In genomic region chrX:17655232-17656034, GRCh38 we compare ENCODE assay signal across 8 cellular contexts.
DNase-seq lines count a peak whose midpoint lies in the region; ATAC-seq and TF ChIP-seq lines count a peak whose summit lies in the region.

No MANE protein-coding gene starts in this region.

- intact Hi-C loops in CD4-positive, alpha-beta memory T cell (cut with micrococcal nuclease) = loop anchor here (2.0 kb wide), 1 partner anchor 23 kb away; no protein-coding TSS in a partner anchor

- POLR2A ChIA-PET in CD4-positive, alpha-beta memory T cell (lab: Charles Lee; ENCODE audit: partially characterized antibody) = interaction anchor here (0.5 to 0.9 kb wide), 2 partner anchors 24 to 83 kb away, joined by 3 read pairs; no protein-coding TSS in a partner anchor
- POLR2A ChIA-PET in activated CD8-positive, alpha-beta T cell treated with anti-CD3 and anti-CD28 coated beads, Interleukin-2, amount 10 ng/mL, durations not matched to agents 7 days and 5 days (lab: Charles Lee) = no interaction called here

- H3K4me1 Mint-ChIP-seq in CD4-positive, alpha-beta memory T cell = peaks cover 9 to 36% (median 24%) of the 10 kb centered on the region in 4 donors
- peaks cover 38% of the 10 kb centered on the region for H3K4me1 Mint-ChIP-seq in activated CD8-positive, alpha-beta T cell treated with anti-CD3 and anti-CD28 coated beads, Interleukin-2, amount 10 ng/mL, durations not matched to agents 7 days and 5 days (ENCODE audit: low read depth)

- H3K27me3 ChIP-seq in CD4-positive, alpha-beta memory T cell (ENCODE audit: insufficient read depth, low read length) = no peaks in the 10 kb centered on the region
- H3K27me3 ChIP-seq in foreskin keratinocyte = no peaks in the 10 kb centered on the region
- H3K27me3 ChIP-seq in parathyroid adenoma (ENCODE audit: control insufficient read depth, insufficient read depth, low read length) = no peaks in the 10 kb centered on the region

- peaks cover 0 to 2% (median 0%) of the 10 kb centered on the region in 8 donors for H3K9me3 Mint-ChIP-seq in CD4-positive, alpha-beta memory T cell
- H3K9me3 Mint-ChIP-seq in activated CD8-positive, alpha-beta T cell treated with anti-CD3 and anti-CD28 coated beads, Interleukin-2, amount 10 ng/mL, durations not matched to agents 7 days and 5 days (ENCODE audit: insufficient read depth) = no peaks in the 10 kb centered on the region

- H3K27ac Mint-ChIP-seq in CD4-positive, alpha-beta memory T cell = peak overlapping the region in 5 of 7 donors; percentile 29 to 75 (median 50)
- H3K27ac Mint-ChIP-seq in activated CD8-positive, alpha-beta T cell treated with anti-CD3 and anti-CD28 coated beads, Interleukin-2, amount 10 ng/mL, durations not matched to agents 7 days and 5 days = peak overlapping the region; percentile 72

- no peak overlapping the region for H3K9ac ChIP-seq in parathyroid adenoma

- peak overlapping the region; percentile 49 for H3K4me2 ChIP-seq in parathyroid adenoma (ENCODE audit: low read length)

- H3K4me1 ChIP-seq in CD4-positive, alpha-beta memory T cell (ENCODE audit: insufficient read depth, low read length) = peaks cover 23% of the 10 kb centered on the region
- H3K4me1 ChIP-seq in foreskin keratinocyte (no peaks in the 10 kb centered on the region), parathyroid adenoma (no peaks in the 10 kb centered on the region)

- TF ChIP-seq CTCF in foreskin keratinocyte (conservative IDR thresholded peaks at IDR 0.05) = no peak
- no peak for TF ChIP-seq CTCF in parathyroid adenoma (IDR thresholded peaks at IDR 0.05)

- no peaks in the 10 kb centered on the region for H3K36me3 ChIP-seq in CD4-positive, alpha-beta memory T cell (ENCODE audit: insufficient read depth, low read length)
- H3K36me3 ChIP-seq in parathyroid adenoma (ENCODE audit: control insufficient read depth, insufficient read depth, low read length) = no peaks in the 10 kb centered on the region

- no peaks in the 10 kb centered on the region for H3K27me3 Mint-ChIP-seq in CD4-positive, alpha-beta memory T cell
- no peaks in the 10 kb centered on the region for H3K27me3 Mint-ChIP-seq in activated CD8-positive, alpha-beta T cell treated with anti-CD3 and anti-CD28 coated beads, Interleukin-2, amount 10 ng/mL, durations not matched to agents 7 days and 5 days (ENCODE audit: low read depth)

- DNase-seq in CD4-positive, alpha-beta memory T cell = peak in 1 of 5 donors; percentile 4
- peak; percentile 20 for DNase-seq in activated CD8-positive, alpha-beta T cell treated with anti-CD3 and anti-CD28 coated beads, Interleukin-2, amount 10 ng/mL, durations not matched to agents 7 days and 5 days
- DNase-seq in foreskin keratinocyte (peak in 1 of 2 donors; percentile 19), NCI-H1436 (lab: John Stamatoyannopoulos, UW) (no peak), NCI-H69 (lab: John Stamatoyannopoulos, UW) (no peak), NCI-H187 (lab: John Stamatoyannopoulos, UW) (no peak)

- peak overlapping the region; percentile 28 for H2AFZ ChIP-seq in parathyroid adenoma

- H3K36me3 Mint-ChIP-seq in CD4-positive, alpha-beta memory T cell = no peaks in the 10 kb centered on the region
- H3K36me3 Mint-ChIP-seq in activated CD8-positive, alpha-beta T cell treated with anti-CD3 and anti-CD28 coated beads, Interleukin-2, amount 10 ng/mL, durations not matched to agents 7 days and 5 days (ENCODE audit: low read depth) = no peaks in the 10 kb centered on the region

- peak overlapping the region; percentile 80 to 93 (median 87) for H3K4me3 Mint-ChIP-seq in CD4-positive, alpha-beta memory T cell
- H3K4me3 Mint-ChIP-seq in activated CD8-positive, alpha-beta T cell treated with anti-CD3 and anti-CD28 coated beads, Interleukin-2, amount 10 ng/mL, durations not matched to agents 7 days and 5 days = peak overlapping the region; percentile 75

- peak overlapping the region; percentile 17 to 47 for H3K4me3 ChIP-seq in CD4-positive, alpha-beta memory T cell (ENCODE audit: low read length in 2 of 2)
- no peak overlapping the region for H3K4me3 ChIP-seq in parathyroid adenoma (ENCODE audit: low read depth, low read length)

- H3K79me2 ChIP-seq in parathyroid adenoma = no peaks in the 10 kb centered on the region

- H3K9me3 ChIP-seq in CD4-positive, alpha-beta memory T cell (ENCODE audit: control insufficient read depth in 1 of 2, low read length in 2 of 2) = no peaks in the 10 kb centered on the region
- no peaks in the 10 kb centered on the region for H3K9me3 ChIP-seq in parathyroid adenoma (ENCODE audit: control insufficient read depth, low read length)

- CTCF ChIA-PET in CD4-positive, alpha-beta memory T cell (lab: Charles Lee; ENCODE audit: partially characterized antibody) = no interaction called here
- CTCF ChIA-PET in activated CD8-positive, alpha-beta T cell treated with anti-CD3 and anti-CD28 coated beads, Interleukin-2, amount 10 ng/mL, durations not matched to agents 7 days and 5 days (lab: Charles Lee) = interaction anchor here (0.7 to 1.1 kb wide), 5 partner anchors 9 to 772 kb away, joined by 3 read pairs; no protein-coding TSS in a partner anchor

- no peak overlapping the region for H3K27ac ChIP-seq in CD4-positive, alpha-beta memory T cell (ENCODE audit: low read depth, low read length)
- H3K27ac ChIP-seq in foreskin keratinocyte = no peak overlapping the region
- no peak overlapping the region for H3K27ac ChIP-seq in parathyroid adenoma

- peak; percentile 45 for ATAC-seq in activated CD8-positive, alpha-beta T cell treated with anti-CD3 and anti-CD28 coated beads, Interleukin-2, amount 10 ng/mL, durations not matched to agents 7 days and 5 days
- ATAC-seq in foreskin keratinocyte (peak; percentile 35), GM18873 (IDR thresholded peaks at IDR 0.05; ENCODE audit: low FRiP score, unreplicated experiment) (no peak)
